Comparison of ENCODE assay signal across 22 cellular contexts in the genomic region with DNA sequence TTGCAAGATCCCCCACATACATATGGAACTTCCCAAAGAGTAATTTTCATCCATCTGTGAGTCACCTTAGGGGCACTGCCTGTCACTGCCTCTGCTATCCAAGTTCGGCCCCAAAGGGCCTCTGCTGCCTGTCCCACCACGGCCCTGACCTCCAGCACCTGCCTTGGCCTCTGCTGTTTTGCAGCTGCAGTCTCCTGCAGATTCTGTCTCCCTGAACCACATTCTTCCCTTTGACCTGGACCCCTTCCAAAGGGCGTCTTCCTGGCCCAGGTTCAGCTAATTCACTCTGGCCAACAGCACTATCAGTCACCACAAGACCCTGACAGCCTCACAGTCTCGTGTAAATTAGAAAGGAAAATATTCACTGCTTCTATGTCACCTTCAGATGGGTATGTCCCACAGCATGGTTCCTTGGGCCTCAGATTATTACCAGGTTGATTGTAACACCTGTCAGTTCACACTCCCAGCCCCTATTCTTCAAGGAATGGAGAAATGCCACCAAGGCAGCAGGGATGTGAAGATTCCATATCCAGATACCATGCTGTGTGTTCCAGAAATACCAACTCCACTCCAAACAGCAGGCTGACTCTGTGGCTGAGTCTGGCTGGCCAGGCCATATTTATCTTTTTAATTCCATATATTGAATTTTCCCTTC.
A peak's percentile ranks its signal among the peaks of the same experiment; 100 is the strongest.
DNase-seq lines count a peak whose midpoint lies in the region; ATAC-seq and TF ChIP-seq lines count a peak whose summit lies in the region.
"Had no signal": no experiment of that assay in that cellular context is flagged by ENCODE, and none has a peak within 500 bp of the region (broad histone marks: within the 10 kb centered on the region; RNA-seq: fewer than 3 reads in every experiment).

No MANE protein-coding gene starts in this region.

- no peaks in the 10 kb centered on the region for H3K9me3 ChIP-seq in adrenal gland (replicated peaks in 1 of 3)
- H3K9me3 ChIP-seq in right lobe of liver = no peaks in the 10 kb centered on the region
- no peaks in the 10 kb centered on the region for H3K9me3 ChIP-seq in prostate gland
- H3K9me3 ChIP-seq: heart left ventricle had no signal

- intact Hi-C loops in adrenal gland (cut with DNase I) = no loop called here
- intact Hi-C loops in right lobe of liver (cut with DNase I) = no loop called here
- intact Hi-C loops in prostate gland (cut with DNase I) = no loop called here

- no peak for TF ChIP-seq CTCF in adrenal gland (IDR thresholded peaks at IDR 0.05)
- no peak for TF ChIP-seq CTCF in right lobe of liver (IDR thresholded peaks at IDR 0.05)
- TF ChIP-seq CTCF in prostate gland (IDR thresholded peaks at IDR 0.05) = no peak

- H3K4me3 ChIP-seq in adrenal gland = no peak overlapping the region
- no peak overlapping the region for H3K4me3 ChIP-seq in right lobe of liver
- no peak overlapping the region for H3K4me3 ChIP-seq in prostate gland
- H3K4me3 ChIP-seq: heart left ventricle, PC-9 had no signal

- TF ChIP-seq POLR2A in adrenal gland (IDR thresholded peaks at IDR 0.05) = no peak
- TF ChIP-seq POLR2A in right lobe of liver (IDR thresholded peaks at IDR 0.05) = no peak
- TF ChIP-seq POLR2A in prostate gland (IDR thresholded peaks at IDR 0.05) = no peak

- peak in 3 of 4 donors; percentile 19 to 43 (median 36) for ATAC-seq in right lobe of liver
- ATAC-seq in GM19023 (IDR thresholded peaks at IDR 0.05; ENCODE audit: unreplicated experiment) = no peak
- ATAC-seq in GM19328 (IDR thresholded peaks at IDR 0.05; ENCODE audit: unreplicated experiment) = no peak
- ATAC-seq: SK-N-SH treated with all-trans-retinoic acid at 6 μM for 48 hours had no signal

- WGBS in adrenal gland, 4 donors = 19 to 35% (median 26%) methylated on average over 3 to 4 of the region's 4 CpGs
- WGBS in right lobe of liver (ENCODE audit: insufficient coverage, low coverage, low lambda C conversion rate, missing lambda C conversion rate) = 15% methylated on average over 4 of the region's 4 CpGs
- WGBS in prostate gland = 63% methylated on average over 4 of the region's 4 CpGs

- DNase-seq in LHCN-M2 (ENCODE audit: low read depth) = peak; percentile 34
- peak in 4 of 7 donors; percentile 11 to 55 (median 24) for DNase-seq in adrenal gland
- DNase-seq in right lobe of liver = no peak
- no peak for DNase-seq in prostate gland (ENCODE audit: low spot score)
- no peak for DNase-seq in substantia nigra (lab: John Stamatoyannopoulos, UW)
- DNase-seq in activated effector memory CD4-positive, alpha-beta T cell treated with anti-CD3 and anti-CD28 coated beads, Interleukin-2, amount 50 U/mL, for 16 hours = no peak
- DNase-seq: activated CD4-positive, alpha-beta T cell treated with anti-CD3 and anti-CD28 coated beads for 4 hours; activated CD8-positive, alpha-beta memory T cell treated with anti-CD3 and anti-CD28 coated beads, Interleukin-2, amount 50 U/mL, for 4 hours; activated gamma-delta T cell; amniotic stem cell; effector memory CD4-positive, alpha-beta T cell; HCEC 1CT; midbrain; NCI-H1092; NCI-H2107; stimulated activated CD4-positive, alpha-beta T cell treated with anti-CD3 and anti-CD28 coated beads, Interleukin-4, amount 100 ng/mL, for 24 hours; T-helper 9 cell had no signal

- no peaks in the 10 kb centered on the region for H3K36me3 ChIP-seq in adrenal gland (replicated peaks in 1 of 2)
- no peaks in the 10 kb centered on the region for H3K36me3 ChIP-seq in right lobe of liver
- H3K36me3 ChIP-seq in prostate gland = no peaks in the 10 kb centered on the region
- H3K36me3 ChIP-seq: heart left ventricle had no signal

- H3K27ac ChIP-seq in adrenal gland (no peak overlapping the region), right lobe of liver (no peak overlapping the region), prostate gland (peak overlapping the region; percentile 45 to 57), substantia nigra (ENCODE audit: low read depth, low read length, poor library complexity, severe bottlenecking) (no peak overlapping the region)
- H3K27ac ChIP-seq: heart left ventricle, PC-9 had no signal

- H3K27me3 ChIP-seq in adrenal gland (no peaks in the 10 kb centered on the region), right lobe of liver (no peaks in the 10 kb centered on the region), prostate gland (replicated peaks; ENCODE audit: insufficient read depth) (no peaks in the 10 kb centered on the region)
- H3K27me3 ChIP-seq: heart left ventricle had no signal

- no peaks in the 10 kb centered on the region for H3K4me1 ChIP-seq in adrenal gland (replicated peaks in 1 of 2)
- H3K4me1 ChIP-seq in right lobe of liver = peaks cover 0 to 16% (median 5%) of the 10 kb centered on the region in 4 donors
- peaks cover 5% of the 10 kb centered on the region for H3K4me1 ChIP-seq in prostate gland (replicated peaks)

Comparison
In these comparisons a context has a peak if more than half of its experiments do, and no peak if none do; other contexts are left out.
1. DNase-seq: peak in LHCN-M2 (single experiment) and adrenal gland (4 of 7); none in right lobe of liver (0 of 3), prostate gland (single experiment), substantia nigra (0 of 49) and activated effector memory CD4-positive, alpha-beta T cell treated with anti-CD3 and anti-CD28 coated beads, Interleukin-2, amount 50 U/mL, for 16 hours (single experiment).
2. H3K27ac ChIP-seq: peak in prostate gland (2 of 2); none in adrenal gland (0 of 5), right lobe of liver (0 of 3) and substantia nigra (single experiment).
3. ATAC-seq: peak in right lobe of liver (3 of 4); none in GM19023 (single experiment) and GM19328 (single experiment).